8 cellular contexts compared by ENCODE assay signal in the genomic region with DNA sequence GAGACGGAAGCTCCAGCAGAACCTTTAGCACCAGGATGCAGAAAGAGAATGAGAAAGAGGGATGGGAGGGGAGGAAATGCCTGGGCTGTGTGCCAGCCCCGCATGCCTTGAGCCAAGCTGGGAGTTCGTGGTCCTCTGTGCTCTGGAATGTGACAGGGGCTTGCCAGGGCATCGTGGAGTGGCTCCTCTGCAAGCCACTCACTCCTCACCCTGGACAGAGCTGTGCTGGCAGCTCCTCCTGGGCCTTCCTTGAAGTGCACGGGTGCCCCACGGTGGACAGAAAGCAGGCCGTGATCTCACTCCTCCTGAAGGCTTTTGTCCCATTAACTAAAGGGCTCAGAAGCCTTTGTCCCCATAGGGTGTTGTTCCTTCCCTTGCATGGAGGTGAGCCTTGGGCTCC.
DNase-seq lines count a peak whose midpoint lies in the region; ATAC-seq and TF ChIP-seq lines count a peak whose summit lies in the region.

No MANE protein-coding gene starts in this region.

- no peak overlapping the region for H3K4me3 Mint-ChIP-seq in memory B cell

- no peaks in the 10 kb centered on the region for H3K4me1 Mint-ChIP-seq in memory B cell

- H3K27ac Mint-ChIP-seq in memory B cell, result no peak overlapping the region

- POLR2A ChIA-PET in GM10248 (lab: Yijun Ruan, JAX), result interaction anchor here (0.5 kb wide), 1 partner anchor 440 kb away, joined by 3 read pairs; no protein-coding TSS in a partner anchor

- DNase-seq in GM10248 (ENCODE audit: extremely low spot score) (peak; percentile 45), NCI-H1105 treated with DMSO at 0.1 percent for 48 hours (lab: John Stamatoyannopoulos, UW) (peak; percentile 24), dedifferentiated amniotic fluid mesenchymal stem cell (ENCODE audit: extremely low spot score) (peak; percentile 71), memory B cell (ENCODE audit: low spot score in 2 of 2) (peak in 1 of 2 donors; percentile 12), activated gamma-delta T cell (lab: John Stamatoyannopoulos, UW) (no peak), KBM-7 (no peak)
- no peak for DNase-seq in NK-92 treated with Interleukin-12 subunit alpha and Interleukin-12 subunit beta, amount 100 ng/mL, for 24 hours (lab: John Stamatoyannopoulos, UW)

- TF ChIP-seq POLR2A in GM18505 (IDR thresholded peaks at IDR 0.05; ENCODE audit: borderline replicate concordance, extremely low read depth, insufficient read depth, insufficient read length), result no peak

- ATAC-seq in memory B cell (ENCODE audit: low read depth) (peak; percentile 55), GM18505 (IDR thresholded peaks at IDR 0.05; ENCODE audit: unreplicated experiment) (no peak)

- peaks cover 9% of the 10 kb centered on the region for H3K27me3 Mint-ChIP-seq in memory B cell

- H3K36me3 Mint-ChIP-seq in memory B cell, result peaks cover 2% of the 10 kb centered on the region

- peak; percentile 43 for TF ChIP-seq CTCF in GM10248 (IDR thresholded peaks at IDR 0.05; ENCODE audit: control extremely low read depth, extremely low read depth, low read depth, missing control alignments)

- H3K9me3 Mint-ChIP-seq in memory B cell, result peaks cover 2% of the 10 kb centered on the region

- CTCF ChIA-PET in GM10248 (lab: Yijun Ruan, JAX), result interaction anchor here (0.7 to 10.0 kb wide), 17 partner anchors 9 to 174 kb away, joined by 3 to 148 read pairs (median 5); no protein-coding TSS in a partner anchor

- in situ Hi-C loops in KBM-7 (cut with MboI; ENCODE audit: low pct_unique_long_range_greater_than_20kb, low sequenced_read_pairs), result no loop called here

Comparison
In these comparisons a context has a peak if more than half of its experiments do, and no peak if none do; other contexts are left out.
1. DNase-seq: peak in GM10248 (single experiment), NCI-H1105 treated with DMSO at 0.1 percent for 48 hours (single experiment) and dedifferentiated amniotic fluid mesenchymal stem cell (single experiment); none in NK-92 treated with Interleukin-12 subunit alpha and Interleukin-12 subunit beta, amount 100 ng/mL, for 24 hours (single experiment), activated gamma-delta T cell (single experiment) and KBM-7 (single experiment).